14 cellular contexts compared by ENCODE assay signal in the genomic region with DNA sequence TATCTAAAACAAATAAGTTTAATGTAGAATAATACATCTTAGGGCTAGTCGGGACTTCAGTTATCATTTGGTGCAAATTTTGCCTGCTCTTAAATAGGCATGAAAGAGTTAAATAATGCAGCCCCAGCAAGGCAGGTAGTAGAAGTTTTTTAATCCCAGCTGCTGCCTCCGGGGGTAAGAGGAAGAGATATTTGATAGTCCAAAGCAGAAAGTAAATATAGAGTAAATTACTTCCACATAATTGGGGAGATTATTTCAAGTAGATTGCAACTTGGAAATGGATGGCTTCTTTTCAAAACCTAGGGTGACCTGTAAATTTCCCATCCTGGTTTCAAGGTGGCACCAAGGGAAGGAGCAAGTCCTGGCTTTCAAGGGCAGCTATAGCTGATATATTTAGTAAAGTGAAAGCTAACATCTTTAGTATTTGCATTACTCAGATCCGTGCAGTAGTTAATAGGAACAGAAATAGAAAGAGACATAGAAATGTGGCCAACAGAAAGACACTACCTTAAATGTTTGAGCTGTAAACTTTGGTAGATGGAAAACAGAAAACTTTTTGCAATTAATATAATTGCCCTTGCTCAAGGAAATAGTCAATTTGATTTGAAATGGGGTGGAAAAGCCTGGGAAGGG.
DNase-seq lines count a peak whose midpoint lies in the region; ATAC-seq and TF ChIP-seq lines count a peak whose summit lies in the region.
"Had no signal": no experiment of that assay in that cellular context is flagged by ENCODE, and none has a peak within 500 bp of the region (broad histone marks: within the 10 kb centered on the region; RNA-seq: fewer than 3 reads in every experiment).

No MANE protein-coding gene starts in this region.

- no peak overlapping the region for H2AFZ ChIP-seq in SK-N-SH (ENCODE audit: low read depth)

- TF ChIP-seq RAD21 in SK-N-SH (IDR thresholded peaks at IDR 0.05; ENCODE audit: low read length) = no peak

- TF ChIP-seq CTCF in SK-N-SH (IDR thresholded peaks at IDR 0.05) = no peak
- TF ChIP-seq CTCF in spleen (IDR thresholded peaks at IDR 0.05 in 8 of 11, conservative IDR thresholded peaks at IDR 0.05 in 3 of 11) = no peak

- H3K27ac ChIP-seq in SK-N-SH (ENCODE audit: low read depth in 2 of 2, low read length in 1 of 2) (no peak overlapping the region), spleen (no peak overlapping the region)

- H3F3A ChIP-seq in SK-N-SH (replicated peaks; ENCODE audit: insufficient read depth) = no peaks in the 10 kb centered on the region

- H3K79me2 ChIP-seq in SK-N-SH (ENCODE audit: insufficient read depth) = no peaks in the 10 kb centered on the region

- WGBS in SK-N-SH (ENCODE audit: low lambda C conversion rate) = 35% methylated on average over 3 of the region's 3 CpGs
- 52 to 62% (median 60%) methylated on average over 3 of the region's 3 CpGs for WGBS in spleen, 5 donors

- intact Hi-C loops in spleen (cut with DNase I; ENCODE audit: low total_unique reads) = no loop called here

- DNase-seq in COR-L47 (lab: John Stamatoyannopoulos, UW) (peak; percentile 7), SK-N-SH (no peak), HAP-1 (ENCODE audit: low spot score in 2 of 2) (no peak), spleen (no peak), NCI-H1092 (lab: John Stamatoyannopoulos, UW) (no peak)
- DNase-seq: ACHN; activated T-cell treated with anti-CD3 and anti-CD28 coated beads, Interleukin-2, amount 50 U/mL, for 4 hours; aorta; NCI-H1694 treated with DMSO at 0.1 percent for 48 hours; stimulated activated naive B cell treated with anti-CD40 and anti-IgM and Interleukin-4, amounts not matched to agents 10 μg/mL and 1 μg/mL and 100 μg/mL, for 72 hours had no signal

- no peaks in the 10 kb centered on the region for H3K9me2 ChIP-seq in SK-N-SH

- H3K9me3 ChIP-seq in SK-N-SH (no peaks in the 10 kb centered on the region), HAP-1 (no peaks in the 10 kb centered on the region), spleen (no peaks in the 10 kb centered on the region)

- no peaks in the 10 kb centered on the region for H3K4me1 ChIP-seq in SK-N-SH (ENCODE audit: control insufficient read depth in 1 of 2, insufficient read depth in 2 of 2, low read depth in 1 of 2, low read length in 1 of 2)
- no peaks in the 10 kb centered on the region for H3K4me1 ChIP-seq in HAP-1
- H3K4me1 ChIP-seq in spleen = no peaks in the 10 kb centered on the region

- ATAC-seq in GM19043 (IDR thresholded peaks at IDR 0.05; ENCODE audit: low read depth, unreplicated experiment) (peak; percentile 79), HG02623 (IDR thresholded peaks at IDR 0.05; ENCODE audit: unreplicated experiment) (peak; percentile 83), HG03460 (IDR thresholded peaks at IDR 0.05; ENCODE audit: unreplicated experiment) (peak; percentile 65)
- ATAC-seq: activated T-cell treated with anti-CD3 and anti-CD28 coated beads, Interleukin-2, amount 50 U/mL, for 4 hours; stimulated activated naive B cell treated with anti-CD40 and anti-IgM and Interleukin-4, amounts not matched to agents 10 μg/mL and 1 μg/mL and 100 μg/mL, for 72 hours had no signal

- no peak overlapping the region for H3K4me3 ChIP-seq in SK-N-SH (ENCODE audit: low read depth in 2 of 2, low read length in 1 of 2)
- H3K4me3 ChIP-seq in HAP-1 = no peak overlapping the region
- no peak overlapping the region for H3K4me3 ChIP-seq in spleen
- H3K4me3 ChIP-seq: lung had no signal

- H4K20me1 ChIP-seq in SK-N-SH (ENCODE audit: insufficient read depth) = no peaks in the 10 kb centered on the region

- no peak overlapping the region for H3K4me2 ChIP-seq in SK-N-SH

- CTCF ChIA-PET in SK-N-SH (lab: Yijun Ruan, JAX) = no interaction called here

- in situ Hi-C loops in HAP-1 (cut with MboI; ENCODE audit: low sequenced_read_pairs) = no loop called here

- H3K27me3 ChIP-seq in SK-N-SH (ENCODE audit: insufficient read depth) (no peaks in the 10 kb centered on the region), HAP-1 (ENCODE audit: low read depth) (no peaks in the 10 kb centered on the region; the same call in 1 of the 2 replicates), spleen (replicated peaks in 1 of 7) (no peaks in the 10 kb centered on the region)

- no peak for TF ChIP-seq POLR2A in spleen (IDR thresholded peaks at IDR 0.05)

- H3K9ac ChIP-seq in SK-N-SH = no peak overlapping the region

- POLR2A ChIA-PET in SK-N-SH (lab: Yijun Ruan, JAX) = no interaction called here

- H3K36me3 ChIP-seq in SK-N-SH (replicated peaks in 1 of 2; ENCODE audit: control insufficient read depth in 1 of 2, insufficient read depth in 2 of 2, low read length in 1 of 2) (no peaks in the 10 kb centered on the region), HAP-1 (replicated peaks) (no peaks in the 10 kb centered on the region), spleen (no peaks in the 10 kb centered on the region)

- no peak for TF ChIP-seq EP300 in SK-N-SH (IDR thresholded peaks at IDR 0.05; ENCODE audit: borderline replicate concordance in 1 of 2, low read depth in 1 of 2, low read length in 1 of 2)

TF ChIP-seq in SK-N-SH, 30 proteins besides CTCF, POLR2A, EP300 and RAD21:
- TF ChIP-seq ELF1 (IDR thresholded peaks at IDR 0.05) = no peak
- no peak for TF ChIP-seq MAX (IDR thresholded peaks at IDR 0.05; ENCODE audit: low read depth)
- no peak for TF ChIP-seq RXRA (IDR thresholded peaks at IDR 0.05; ENCODE audit: borderline replicate concordance, low read depth)
- no peak for TF ChIP-seq ZBTB33 (IDR thresholded peaks at IDR 0.05; ENCODE audit: borderline replicate concordance, low read depth)
- TF ChIP-seq EZH2phosphoT487 (IDR thresholded peaks at IDR 0.05; ENCODE audit: borderline replicate concordance, low read depth) = no peak
- no peak for TF ChIP-seq POLR2AphosphoS5 (IDR thresholded peaks at IDR 0.05; ENCODE audit: low read depth, low read length)
- TF ChIP-seq CHD2 (IDR thresholded peaks at IDR 0.05; ENCODE audit: low read length, partially characterized antibody) = no peak
- no peak for TF ChIP-seq SIN3A (IDR thresholded peaks at IDR 0.05; ENCODE audit: borderline replicate concordance, low read depth, low read length)
- no peak for TF ChIP-seq PBX3 (IDR thresholded peaks at IDR 0.05)
- TF ChIP-seq FOSL2 (IDR thresholded peaks at IDR 0.05; ENCODE audit: borderline replicate concordance, low read depth) = no peak
- no peak for TF ChIP-seq NRF1 (IDR thresholded peaks at IDR 0.05; ENCODE audit: low read depth, low read length)
- TF ChIP-seq IRF3 (IDR thresholded peaks at IDR 0.05; ENCODE audit: low read depth, low read length) = no peak
- TF ChIP-seq TAF1 (IDR thresholded peaks at IDR 0.05; ENCODE audit: borderline replicate concordance, low read depth, low read length) = no peak
- TF ChIP-seq GATA2 (CRISPR knock-in tag; IDR thresholded peaks at IDR 0.05) = no peak
